In the genomic region with DNA sequence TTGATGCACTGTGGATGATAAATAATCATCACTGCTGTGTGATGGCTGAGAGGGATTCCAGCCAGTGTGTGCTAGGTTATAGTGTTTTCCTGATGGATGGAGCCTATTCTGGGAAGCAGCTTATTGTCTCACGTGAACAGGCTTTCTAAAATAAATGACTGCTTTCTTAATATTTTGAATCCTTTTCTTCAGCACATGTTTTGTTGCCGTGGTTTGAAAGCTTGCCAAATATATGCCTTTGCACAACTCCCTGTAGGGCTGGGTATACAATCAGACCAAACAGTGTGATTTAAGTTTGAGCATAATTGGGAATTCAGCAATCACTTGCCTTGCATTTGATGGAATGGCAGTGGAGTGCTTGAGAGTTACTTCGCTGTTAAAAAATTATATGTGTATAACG, we compare ENCODE assay signal across 18 cellular contexts.
"Had no signal": no experiment of that assay in that cellular context is flagged by ENCODE, and none has a peak within 500 bp of the region (broad histone marks: within the 10 kb centered on the region; RNA-seq: fewer than 3 reads in every experiment).

No MANE protein-coding gene starts in this region.

- H3K4me3 ChIP-seq: ascending aorta, cardiac muscle cell, colonic mucosa, mucosa of descending colon, right lobe of liver, tibial artery, vagina had no signal

- H3K36me3 Mint-ChIP-seq: immature natural killer cell had no signal

- H3K9me3 Mint-ChIP-seq: activated CD8-positive, alpha-beta T cell treated with anti-CD3 and anti-CD28 coated beads for 36 hours; immature natural killer cell; nephron; stimulated activated memory B cell treated with anti-CD40 and anti-IgM and Interleukin-4, amounts not matched to agents 10 μg/mL and 1 μg/mL and 100 μg/mL, for 72 hours; T-helper 2 cell treated with Interferon-gamma antibody and Interleukin-4, amounts not matched to agents 5 μg/mL and 100 μg/mL, for 36 hours had no signal

- H3K27me3 Mint-ChIP-seq: activated CD4-positive, alpha-beta T cell treated with anti-CD3 and anti-CD28 coated beads for 36 hours; activated CD8-positive, alpha-beta T cell treated with anti-CD3 and anti-CD28 coated beads for 36 hours; progenitor cell of endocrine pancreas; stimulated activated memory B cell treated with anti-CD40 and anti-IgM and Interleukin-4, amounts not matched to agents 10 μg/mL and 1 μg/mL and 100 μg/mL, for 72 hours had no signal

- H3K4me1 ChIP-seq: ascending aorta, right lobe of liver, tibial artery, vagina had no signal

- DNase-seq: activated CD4-positive, alpha-beta T cell treated with anti-CD3 and anti-CD28 coated beads for 36 hours; activated CD8-positive, alpha-beta memory T cell treated with anti-CD3 and anti-CD28 coated beads, Interleukin-2, amount 50 U/mL, for 4 hours; activated CD8-positive, alpha-beta T cell treated with anti-CD3 and anti-CD28 coated beads for 36 hours; activated naive CD8-positive, alpha-beta T cell treated with anti-CD3 and anti-CD28 coated beads, Interleukin-2, amount 10 ng/mL, durations not matched to agents 7 days and 5 days; activated T-cell treated with anti-CD3 and anti-CD28 coated beads, Interleukin-2, amount 50 U/mL, for 72 hours; immature natural killer cell; occipital lobe; right lobe of liver; tibial artery had no signal

- H3K4me3 Mint-ChIP-seq: activated CD4-positive, alpha-beta T cell treated with anti-CD3 and anti-CD28 coated beads for 36 hours; activated CD8-positive, alpha-beta T cell treated with anti-CD3 and anti-CD28 coated beads for 36 hours; activated naive CD8-positive, alpha-beta T cell treated with anti-CD3 and anti-CD28 coated beads, Interleukin-2, amount 10 ng/mL, durations not matched to agents 7 days and 5 days; activated T-cell treated with anti-CD3 and anti-CD28 coated beads, Interleukin-2, amount 50 U/mL, for 72 hours; immature natural killer cell; nephron; stimulated activated memory B cell treated with anti-CD40 and anti-IgM and Interleukin-4, amounts not matched to agents 10 μg/mL and 1 μg/mL and 100 μg/mL, for 72 hours; T-helper 2 cell treated with Interferon-gamma antibody and Interleukin-4, amounts not matched to agents 5 μg/mL and 100 μg/mL, for 36 hours had no signal

- H3K9me3 ChIP-seq: ascending aorta, colonic mucosa, mucosa of descending colon, right lobe of liver, tibial artery, vagina had no signal

- H3K27ac ChIP-seq: ascending aorta, cardiac muscle cell, right lobe of liver, tibial artery, vagina had no signal

- H3K36me3 ChIP-seq: ascending aorta, cardiac muscle cell, colonic mucosa, right lobe of liver, tibial artery had no signal

- H3K4me1 Mint-ChIP-seq: activated naive CD8-positive, alpha-beta T cell treated with anti-CD3 and anti-CD28 coated beads, Interleukin-2, amount 10 ng/mL, durations not matched to agents 7 days and 5 days; immature natural killer cell; stimulated activated memory B cell treated with anti-CD40 and anti-IgM and Interleukin-4, amounts not matched to agents 10 μg/mL and 1 μg/mL and 100 μg/mL, for 72 hours had no signal

- ATAC-seq: activated CD4-positive, alpha-beta T cell treated with anti-CD3 and anti-CD28 coated beads for 36 hours; activated CD8-positive, alpha-beta T cell treated with anti-CD3 and anti-CD28 coated beads for 36 hours; activated T-cell treated with anti-CD3 and anti-CD28 coated beads, Interleukin-2, amount 50 U/mL, for 72 hours; right lobe of liver; stimulated activated memory B cell treated with anti-CD40 and anti-IgM and Interleukin-4, amounts not matched to agents 10 μg/mL and 1 μg/mL and 100 μg/mL, for 72 hours had no signal

- H3K27me3 ChIP-seq: ascending aorta, cardiac muscle cell, colonic mucosa, right lobe of liver, tibial artery, vagina had no signal

- H3K27ac Mint-ChIP-seq: activated CD4-positive, alpha-beta T cell treated with anti-CD3 and anti-CD28 coated beads for 36 hours; activated CD8-positive, alpha-beta T cell treated with anti-CD3 and anti-CD28 coated beads for 36 hours; activated naive CD8-positive, alpha-beta T cell treated with anti-CD3 and anti-CD28 coated beads, Interleukin-2, amount 10 ng/mL, durations not matched to agents 7 days and 5 days; activated T-cell treated with anti-CD3 and anti-CD28 coated beads, Interleukin-2, amount 50 U/mL, for 72 hours; immature natural killer cell; nephron; progenitor cell of endocrine pancreas; stimulated activated memory B cell treated with anti-CD40 and anti-IgM and Interleukin-4, amounts not matched to agents 10 μg/mL and 1 μg/mL and 100 μg/mL, for 72 hours; T-helper 2 cell treated with Interferon-gamma antibody and Interleukin-4, amounts not matched to agents 5 μg/mL and 100 μg/mL, for 36 hours had no signal
